In the genomic region with DNA sequence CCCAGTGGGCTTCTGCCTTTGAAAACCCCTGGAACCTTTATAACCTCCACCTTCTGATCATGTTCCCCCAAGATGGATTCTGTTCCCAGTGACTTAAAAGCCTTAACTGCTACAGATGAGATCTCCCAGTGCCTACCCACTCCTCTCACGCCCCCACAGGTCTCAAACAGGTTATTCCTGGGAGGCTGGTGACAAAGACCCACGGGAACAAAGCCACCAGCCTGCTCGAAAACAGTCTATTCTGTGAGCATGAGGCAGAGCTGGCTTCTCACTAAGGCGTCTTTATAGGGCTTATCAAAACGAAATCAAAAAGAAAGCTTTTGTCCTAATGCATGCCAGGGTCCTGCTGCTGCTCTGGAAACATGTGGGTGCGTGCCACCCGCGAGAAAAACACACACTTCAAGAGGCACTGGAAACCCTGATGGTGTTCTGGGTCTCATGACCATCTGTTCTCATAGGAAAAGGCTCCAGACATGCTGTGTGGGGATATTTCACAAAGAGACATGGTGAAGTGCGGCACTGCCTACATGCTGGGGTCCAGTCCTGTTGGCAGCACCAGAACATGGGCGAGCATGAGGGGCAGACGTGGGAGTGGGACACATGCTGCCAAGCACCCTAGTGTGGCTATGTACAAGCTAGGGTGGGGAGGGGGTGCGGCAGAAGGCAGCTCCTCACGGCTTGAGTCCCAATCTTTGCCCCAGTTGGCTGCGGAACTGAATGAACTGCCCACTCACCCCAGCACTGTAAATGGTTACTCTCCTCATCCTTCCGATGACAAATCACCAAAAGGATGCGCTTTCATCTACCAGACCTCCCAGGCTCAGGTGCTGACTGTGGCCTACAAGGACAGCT, we compare ENCODE assay signal across 8 cellular contexts. TPM values are rescaled to one million over a fixed set of nuclear protein-coding genes. Genes with fewer than 3 reads are reported as not detected.
DNase-seq lines count a peak whose midpoint lies in the region; ATAC-seq, FAIRE-seq and TF ChIP-seq lines count a peak whose summit lies in the region.

No MANE protein-coding gene starts in this region.

- ATAC-seq in HepG2 (no peak), right lobe of liver (no peak), GM21360 (IDR thresholded peaks at IDR 0.05; ENCODE audit: unreplicated experiment) (no peak)

- CTCF ChIA-PET in HepG2 (lab: Yijun Ruan, JAX; ENCODE audit: low intra/inter-chr PET ratio, low total read pairs), result interaction anchor here (1.0 kb wide), 1 partner anchor 46 kb away, joined by 3 read pairs; no protein-coding TSS in a partner anchor

- no peak overlapping the region for H2AFZ ChIP-seq in HepG2 (ENCODE audit: low read length)

- DNase-seq in HepG2 (ENCODE audit: low spot score) (no peak), right lobe of liver (no peak), astrocyte of the spinal cord (ENCODE audit: low read depth, low spot score) (no peak), mesenteric fat pad (ENCODE audit: low spot score) (peak; percentile 75), uterus (no peak), NCI-H2196 (lab: John Stamatoyannopoulos, UW; ENCODE audit: unreplicated experiment) (no peak), amniotic stem cell (lab: John Stamatoyannopoulos, UW) (no peak)

- FAIRE-seq in HepG2 (lab: Jason Lieb, UNC), result no peak

- TF ChIP-seq RAD21 in HepG2 (CRISPR knock-in tag; IDR thresholded peaks at IDR 0.05), result no peak

- TF ChIP-seq CTCF in HepG2 (CRISPR knock-in tag; IDR thresholded peaks at IDR 0.05) (no peak), right lobe of liver (IDR thresholded peaks at IDR 0.05) (no peak), astrocyte of the spinal cord (IDR thresholded peaks at IDR 0.05; ENCODE audit: low read depth, low read length) (no peak), uterus (IDR thresholded peaks at IDR 0.05) (no peak)

- H4K20me1 ChIP-seq in HepG2 (ENCODE audit: insufficient read depth, low read length), result peaks cover 56% of the 10 kb centered on the region

- H3K27me3 ChIP-seq in HepG2 (ENCODE audit: control insufficient read depth in 1 of 2, insufficient read depth in 2 of 2, low read length in 2 of 2), result peaks cover 0 to 9% of the 10 kb centered on the region in 2 experiments; a peak in 2 of 5 replicates
- H3K27me3 ChIP-seq in right lobe of liver, result no peaks in the 10 kb centered on the region
- H3K27me3 ChIP-seq in uterus, result no peaks in the 10 kb centered on the region

- TF ChIP-seq EP300 in HepG2 (IDR thresholded peaks at IDR 0.05; ENCODE audit: low read depth in 2 of 2, low read length in 2 of 2) (no peak), HepG2 (CRISPR knock-in tag; IDR thresholded peaks at IDR 0.05; ENCODE audit: borderline replicate concordance) (no peak)

- H3K4me3 ChIP-seq in HepG2 (replicated peaks in 1 of 3; ENCODE audit: insufficient read depth in 1 of 3, low read depth in 2 of 3, low read length in 3 of 3), result peak overlapping the region; percentile 78 to 91 (median 91)
- H3K4me3 ChIP-seq in right lobe of liver, result no peak overlapping the region
- peak overlapping the region; percentile 88 for H3K4me3 ChIP-seq in astrocyte of the spinal cord (ENCODE audit: low read depth, low read length)
- peak overlapping the region; percentile 6 to 90 for H3K4me3 ChIP-seq in uterus

- H3K4me1 ChIP-seq in HepG2 (ENCODE audit: insufficient read depth, low read length), result peaks cover 53% of the 10 kb centered on the region
- H3K4me1 ChIP-seq in right lobe of liver, result peaks cover 0 to 42% (median 11%) of the 10 kb centered on the region in 4 donors
- H3K4me1 ChIP-seq in uterus, result peaks cover 5 to 29% of the 10 kb centered on the region in 2 donors

- TSS peak; percentile 52 for BruUV-seq in HepG2 (replicated peaks; lab: Mats Ljungman, UMichigan)

- WGBS in HepG2 (ENCODE audit: low lambda C conversion rate), result 88% methylated on average over 16 of the region's 16 CpGs
- 63% methylated on average over 10 of the region's 16 CpGs for WGBS in right lobe of liver (ENCODE audit: insufficient coverage, low coverage, low lambda C conversion rate, missing lambda C conversion rate)

- in situ Hi-C loops in HepG2 (cut with HindIII; ENCODE audit: extremely low pct_ligation_motif_present, low pct_unique_long_range_greater_than_20kb), result no loop called here
- in situ Hi-C loops in astrocyte of the spinal cord (cut with HindIII; ENCODE audit: low sequenced_read_pairs), result no loop called here

- peak overlapping the region; percentile 89; the same call in 1 of the 2 replicates for H3K9ac ChIP-seq in HepG2 (ENCODE audit: insufficient read depth, low read depth, low read length)

- TF ChIP-seq POLR2A in HepG2 (IDR thresholded peaks at IDR 0.05; ENCODE audit: insufficient read depth in 1 of 2, low read depth in 2 of 2, low read length in 2 of 2), result no peak
- TF ChIP-seq POLR2A in right lobe of liver (IDR thresholded peaks at IDR 0.05), result no peak
- TF ChIP-seq POLR2A in uterus (IDR thresholded peaks at IDR 0.05), result no peak

- peaks cover 8 to 34% of the 10 kb centered on the region in 2 experiments for H3K36me3 ChIP-seq in HepG2 (replicated peaks in 1 of 2; ENCODE audit: control insufficient read depth in 1 of 2, insufficient read depth in 2 of 2, low read length in 2 of 2)
- H3K36me3 ChIP-seq in right lobe of liver, result no peaks in the 10 kb centered on the region
- no peaks in the 10 kb centered on the region for H3K36me3 ChIP-seq in uterus

- peaks cover 70% of the 10 kb centered on the region for H3K79me2 ChIP-seq in HepG2 (ENCODE audit: insufficient read depth, low read length)

- POLR2A ChIA-PET in HepG2 (lab: Yijun Ruan, JAX), result interaction anchor here (0.7 to 4.7 kb wide), 6 partner anchors 7 to 240 kb away, joined by 3 to 41 read pairs (median 7); a partner anchor contains a TSS

- H3K4me2 ChIP-seq in HepG2 (ENCODE audit: low read depth, low read length), result peak overlapping the region; percentile 99

- intact Hi-C loops in HepG2 (cut with micrococcal nuclease; ENCODE audit: unreplicated experiment) (loop anchor here (10.0 kb wide), 1 partner anchor 276 kb away; a partner anchor contains a TSS), right lobe of liver (cut with DNase I) (loop anchor here in 1 of 2 donors (5.0 kb wide), 1 partner anchor 63 kb away; a partner anchor contains a TSS), uterus (cut with DNase I; ENCODE audit: low total_unique reads) (loop anchor here (5.0 kb wide), 1 partner anchor 68 kb away; no protein-coding TSS in a partner anchor)

- H3K27ac ChIP-seq in HepG2 (ENCODE audit: extremely low read length, insufficient read depth, low read length) (no peak overlapping the region), right lobe of liver (peak overlapping the region in 1 of 3 donors; percentile 69), uterus (peak overlapping the region; percentile 88)

- H3K9me3 ChIP-seq in HepG2 (ENCODE audit: low read length) (no peaks in the 10 kb centered on the region), right lobe of liver (no peaks in the 10 kb centered on the region), uterus (no peaks in the 10 kb centered on the region)

TF ChIP-seq in HepG2, 621 proteins besides CTCF, POLR2A, EP300 and RAD21 (continues in another document):
- TF ChIP-seq GATA4 (IDR thresholded peaks at IDR 0.05; ENCODE audit: borderline replicate concordance, low read depth) (no peak), ZNF543 (CRISPR knock-in tag; IDR thresholded peaks at IDR 0.05) (no peak)
- TF ChIP-seq, protein P1, sequence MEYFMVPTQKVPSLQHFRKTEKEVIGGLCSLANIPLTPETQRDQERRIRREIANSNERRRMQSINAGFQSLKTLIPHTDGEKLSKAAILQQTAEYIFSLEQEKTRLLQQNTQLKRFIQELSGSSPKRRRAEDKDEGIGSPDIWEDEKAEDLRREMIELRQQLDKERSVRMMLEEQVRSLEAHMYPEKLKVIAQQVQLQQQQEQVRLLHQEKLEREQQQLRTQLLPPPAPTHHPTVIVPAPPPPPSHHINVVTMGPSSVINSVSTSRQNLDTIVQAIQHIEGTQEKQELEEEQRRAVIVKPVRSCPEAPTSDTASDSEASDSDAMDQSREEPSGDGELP (IDR thresholded peaks at IDR 0.05; ENCODE audit: borderline replicate concordance, low read depth), result no peak

RNA-seq across cellular contexts. Expression of a gene that starts 2.1 kb away (rescaled TPM):
- total RNA-seq in HepG2 (2016; rRNA removed; fragmentation: Illumina TruSeq; extraction: Trizol) (119 and 188 TPM in 2 replicates), right lobe of liver (10 to 100 TPM; 56.9 to 86.9 (median 63.4) TPM), mesenteric fat pad (384 TPM), uterus (100 to 1,000 TPM in 3 of 4 donors, 10 to 100 TPM in 1; 99.5 to 253 (median 206) TPM)
- total RNA-seq in HepG2 (2016; cell fraction: cytosol; rRNA removed; fragmentation: Illumina TruSeq; extraction: Trizol; ENCODE audit: low read depth), result 32.5 and 44.9 TPM in 2 replicates
- 120 and 187 TPM in 2 replicates for total RNA-seq in HepG2 (2016; cell fraction: insoluble cytoplasmic fraction; rRNA removed; fragmentation: Illumina TruSeq; extraction: Trizol)
- 119 and 132 TPM in 2 replicates for total RNA-seq in HepG2 (2016; cell fraction: membrane; rRNA removed; fragmentation: Illumina TruSeq; extraction: Trizol)
- total RNA-seq in HepG2 (2016; cell fraction: nucleus; rRNA removed; fragmentation: Illumina TruSeq; extraction: Trizol), result 70.0 and 93.2 TPM in 2 replicates
- 436 and 468 TPM in 2 replicates for polyA plus RNA-seq in HepG2 (2011; rRNA removed)
- 445 and 560 TPM in 2 replicates for polyA plus RNA-seq in HepG2 (2011; cell fraction: cytosol; rRNA removed)
- 139 and 210 TPM in 2 replicates for polyA plus RNA-seq in HepG2 (2011; cell fraction: nucleus; rRNA removed)
- 286 and 329 TPM in 2 replicates for polyA plus RNA-seq in HepG2 (2012)
- polyA plus RNA-seq in HepG2 (2016; cell fraction: cytosol; fragmentation: Illumina TruSeq; extraction: Trizol; ENCODE audit: low read depth), result 115 and 137 TPM in 2 replicates
- polyA plus RNA-seq in HepG2 (2016; cell fraction: insoluble cytoplasmic fraction; fragmentation: Illumina TruSeq; extraction: Trizol; ENCODE audit: low read depth), result 594 and 645 TPM in 2 replicates
- polyA plus RNA-seq in HepG2 (2016; cell fraction: membrane; fragmentation: Illumina TruSeq; extraction: Trizol; ENCODE audit: low read depth), result 321 and 333 TPM in 2 replicates
- polyA plus RNA-seq in HepG2 (2016; cell fraction: nucleus; fragmentation: Illumina TruSeq; extraction: Trizol; ENCODE audit: insufficient read depth, low read depth), result 249 and 270 TPM in 2 replicates
- polyA minus RNA-seq in HepG2 (2011; rRNA and poly(A)+ RNA removed; ENCODE audit: low replicate concordance), result 241 and 466 TPM in 2 replicates
- 119 and 130 TPM in 2 replicates for polyA minus RNA-seq in HepG2 (2011; cell fraction: cytosol; rRNA and poly(A)+ RNA removed)
- 63.7 and 102 TPM in 2 replicates for polyA minus RNA-seq in HepG2 (2011; cell fraction: nucleus; rRNA and poly(A)+ RNA removed)

Comparison
In these comparisons a context has a peak if more than half of its experiments do, and no peak if none do; other contexts are left out.
1. H3K4me3 ChIP-seq: peak in HepG2 (3 of 3), astrocyte of the spinal cord (single experiment) and uterus (2 of 2); none in right lobe of liver (0 of 3).